ENCODE assay signal across 11 cellular contexts in the genomic region with DNA sequence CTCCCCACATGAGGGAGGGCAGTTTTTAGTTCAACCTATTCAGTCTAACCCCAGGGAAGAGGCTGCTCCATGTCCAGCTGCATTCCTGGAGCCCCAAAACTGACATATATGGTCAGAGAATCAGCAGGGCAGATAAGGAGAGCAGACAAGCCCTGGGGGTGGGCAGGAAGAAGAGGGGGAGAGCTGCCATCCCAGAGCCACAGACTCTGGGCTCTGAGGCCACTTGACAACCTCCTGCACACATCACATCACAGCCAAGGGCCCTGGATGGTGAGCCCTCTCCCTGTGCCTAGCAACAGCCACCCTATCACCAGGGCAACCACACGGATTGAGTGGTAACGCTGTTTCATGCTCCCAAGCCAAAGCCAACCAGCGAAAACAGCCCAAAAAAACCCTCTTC. TPM values are rescaled to one million over a fixed set of nuclear protein-coding genes. Genes with fewer than 3 reads are reported as not detected.
DNase-seq lines count a peak whose midpoint lies in the region; ATAC-seq and TF ChIP-seq lines count a peak whose summit lies in the region.
"Had no signal": no experiment of that assay in that cellular context is flagged by ENCODE, and none has a peak within 500 bp of the region (broad histone marks: within the 10 kb centered on the region; RNA-seq: fewer than 3 reads in every experiment).

No MANE protein-coding gene starts in this region.

- H3K79me1 ChIP-seq in mesenchymal stem cell (replicated peaks; ENCODE audit: low read length, poor library complexity, severe bottlenecking): peaks cover 7% of the 10 kb centered on the region

- H3K4me1 ChIP-seq in body of pancreas: peaks cover 39% of the 10 kb centered on the region
- H3K4me1 ChIP-seq in mesenchymal stem cell (ENCODE audit: control insufficient read depth, insufficient read depth, low read depth, low read length): peaks cover 46% of the 10 kb centered on the region

- H2AFZ ChIP-seq in mesenchymal stem cell (ENCODE audit: low read depth, low read length): no peak overlapping the region

- intact Hi-C loops in body of pancreas (cut with DNase I): no loop called here

- no peak overlapping the region for H2BK12ac ChIP-seq in mesenchymal stem cell (ENCODE audit: low read length in 2 of 2)

- peaks cover 8% of the 10 kb centered on the region for H3K36me3 Mint-ChIP-seq in activated CD8-positive, alpha-beta memory T cell treated with anti-CD3 and anti-CD28 coated beads, Interleukin-2, amount 10 ng/mL, durations not matched to agents 7 days and 5 days

- no peaks in the 10 kb centered on the region for H3K9me3 Mint-ChIP-seq in activated CD8-positive, alpha-beta memory T cell treated with anti-CD3 and anti-CD28 coated beads, Interleukin-2, amount 10 ng/mL, durations not matched to agents 7 days and 5 days (ENCODE audit: low read depth)

- peak overlapping the region; percentile 56 for H3K27ac Mint-ChIP-seq in activated CD8-positive, alpha-beta memory T cell treated with anti-CD3 and anti-CD28 coated beads, Interleukin-2, amount 10 ng/mL, durations not matched to agents 7 days and 5 days

- no peak for TF ChIP-seq POLR2A in body of pancreas (IDR thresholded peaks at IDR 0.05)

- H2BK120ac ChIP-seq in mesenchymal stem cell (ENCODE audit: low read depth, low read length): no peak overlapping the region

- 46 to 65% methylated on average over 3 of the region's 3 CpGs for WGBS in body of pancreas, 2 donors
- WGBS in mesenchymal stem cell: 80% methylated on average over 3 of the region's 3 CpGs

- H3K4ac ChIP-seq in mesenchymal stem cell (ENCODE audit: low read depth in 1 of 2, low read length in 2 of 2): no peak overlapping the region

- H3K4me3 Mint-ChIP-seq in activated CD8-positive, alpha-beta memory T cell treated with anti-CD3 and anti-CD28 coated beads, Interleukin-2, amount 10 ng/mL, durations not matched to agents 7 days and 5 days: no peak overlapping the region

- H3K27me3 ChIP-seq in body of pancreas (no peaks in the 10 kb centered on the region), mesenchymal stem cell (ENCODE audit: control insufficient read depth in 1 of 2, insufficient read depth in 1 of 2, low read length in 2 of 2) (no peaks in the 10 kb centered on the region)

- H3K18ac ChIP-seq in mesenchymal stem cell (ENCODE audit: low read depth in 1 of 2, low read length in 2 of 2): no peak overlapping the region

- H3K4me2 ChIP-seq in mesenchymal stem cell (ENCODE audit: low read length, poor library complexity, severe bottlenecking): peak overlapping the region; percentile 39

- peaks cover 29% of the 10 kb centered on the region for H3K4me1 Mint-ChIP-seq in activated CD8-positive, alpha-beta memory T cell treated with anti-CD3 and anti-CD28 coated beads, Interleukin-2, amount 10 ng/mL, durations not matched to agents 7 days and 5 days

- H3K23ac ChIP-seq in mesenchymal stem cell (ENCODE audit: low read length in 2 of 2): no peak overlapping the region

- peak overlapping the region; percentile 60 for H2BK5ac ChIP-seq in mesenchymal stem cell (ENCODE audit: low read depth, low read length, poor library complexity, severe bottlenecking)

- H4K8ac ChIP-seq in mesenchymal stem cell (ENCODE audit: low read length): no peak overlapping the region

- no peak overlapping the region for H3K14ac ChIP-seq in mesenchymal stem cell (ENCODE audit: low read length in 2 of 2)

- H2AK5ac ChIP-seq in mesenchymal stem cell (ENCODE audit: low read length, severe bottlenecking): peak overlapping the region; percentile 84

- peaks cover 0 to 8% of the 10 kb centered on the region in 2 donors for H3K36me3 ChIP-seq in body of pancreas (replicated peaks in 1 of 2; ENCODE audit: insufficient read depth in 1 of 2, low read depth in 2 of 2)
- peaks cover 29 to 47% of the 10 kb centered on the region in 2 experiments for H3K36me3 ChIP-seq in mesenchymal stem cell (ENCODE audit: control insufficient read depth in 1 of 2, insufficient read depth in 2 of 2, low read depth in 1 of 2, low read length in 2 of 2)

- H4K91ac ChIP-seq in mesenchymal stem cell (ENCODE audit: low read length): peak overlapping the region; percentile 21

- CTCF ChIA-PET in activated CD8-positive, alpha-beta memory T cell treated with anti-CD3 and anti-CD28 coated beads, Interleukin-2, amount 10 ng/mL, durations not matched to agents 7 days and 5 days (lab: Charles Lee): interaction anchor here (0.8 to 1.5 kb wide), 3 partner anchors 10 to 82 kb away, joined by 3 to 5 read pairs (median 4); no protein-coding TSS in a partner anchor

- no peak for ATAC-seq in activated CD8-positive, alpha-beta memory T cell treated with anti-CD3 and anti-CD28 coated beads, Interleukin-2, amount 10 ng/mL, durations not matched to agents 7 days and 5 days
- no peak for ATAC-seq in body of pancreas
- ATAC-seq: GM12878 had no signal

- no peak overlapping the region for H2BK15ac ChIP-seq in mesenchymal stem cell (ENCODE audit: low read depth, poor library complexity, severe bottlenecking)

- no peak overlapping the region for H3K4me3 ChIP-seq in body of pancreas
- H3K4me3 ChIP-seq in mesenchymal stem cell (ENCODE audit: insufficient read depth in 1 of 2, low read depth in 1 of 2, low read length in 2 of 2): peak overlapping the region in 1 of 2 experiments; percentile 24
- H3K4me3 ChIP-seq: GM12878 had no signal

- H3K9me3 ChIP-seq in body of pancreas (no peaks in the 10 kb centered on the region), mesenchymal stem cell (ENCODE audit: control insufficient read depth, low read length) (no peaks in the 10 kb centered on the region)

- no peak for TF ChIP-seq CTCF in body of pancreas (IDR thresholded peaks at IDR 0.05)

- DNase-seq in activated CD8-positive, alpha-beta memory T cell treated with anti-CD3 and anti-CD28 coated beads, Interleukin-2, amount 10 ng/mL, durations not matched to agents 7 days and 5 days: no peak
- no peak for DNase-seq in activated CD8-positive, alpha-beta memory T cell treated with anti-CD3 and anti-CD28 coated beads, Interleukin-2, amount 50 U/mL, for 48 hours
- DNase-seq in body of pancreas (peak in 3 of 4 donors; percentile 24 to 52 (median 50)), mesenchymal stem cell (peak; percentile 30), superior temporal gyrus (ENCODE audit: extremely low spot score) (peak; percentile 67), NCI-H526 treated with DMSO at 0.1 percent for 48 hours (lab: John Stamatoyannopoulos, UW) (no peak), SIG-M5 treated with dmso at 0.1 percent for 504 hours (lab: John Stamatoyannopoulos, UW; ENCODE audit: unreplicated experiment) (no peak), NCI-H69 (lab: John Stamatoyannopoulos, UW) (no peak)
- DNase-seq: foreskin melanocyte, NCI-H446 treated with DMSO at 0.1 percent for 48 hours had no signal

- H3K27ac ChIP-seq in body of pancreas (no peak overlapping the region), mesenchymal stem cell (ENCODE audit: low read length, poor library complexity, severe bottlenecking) (peak overlapping the region; percentile 57)

- peak overlapping the region; percentile 31 for H3K9ac ChIP-seq in mesenchymal stem cell (ENCODE audit: low read length)

- no peaks in the 10 kb centered on the region for H3K27me3 Mint-ChIP-seq in activated CD8-positive, alpha-beta memory T cell treated with anti-CD3 and anti-CD28 coated beads, Interleukin-2, amount 10 ng/mL, durations not matched to agents 7 days and 5 days

RNA-seq across cellular contexts. Expression of gene ARHGAP1, which starts 3.1 kb away (rescaled TPM):
- 10 to 100 TPM; 61.9 to 68.5 TPM for total RNA-seq in activated CD8-positive, alpha-beta memory T cell treated with anti-CD3 and anti-CD28 coated beads, Interleukin-2, amount 10 ng/mL, durations not matched to agents 7 days and 5 days
- 10 to 100 TPM; 27.8 to 43.5 TPM for total RNA-seq in body of pancreas
- 92.7 TPM for polyA plus RNA-seq in mesenchymal stem cell (2013, experiment 1 of 2)
- polyA plus RNA-seq in mesenchymal stem cell (2013, experiment 2 of 2): 87.5 TPM

RNA-seq across cellular contexts. Expression of gene ZNF408, which starts 3.5 kb away (rescaled TPM):
- 10 to 100 TPM; 12.6 to 15.0 TPM for total RNA-seq in activated CD8-positive, alpha-beta memory T cell treated with anti-CD3 and anti-CD28 coated beads, Interleukin-2, amount 10 ng/mL, durations not matched to agents 7 days and 5 days
- total RNA-seq in body of pancreas: 1 to 10 TPM; 6.5 to 7.9 TPM
- 5.9 TPM for polyA plus RNA-seq in mesenchymal stem cell (2013, experiment 1 of 2)
- polyA plus RNA-seq in mesenchymal stem cell (2013, experiment 2 of 2): 5.5 TPM

RNA-seq across cellular contexts. Expression of gene F2, which starts 21.7 kb away (rescaled TPM):
- not detected for total RNA-seq in activated CD8-positive, alpha-beta memory T cell treated with anti-CD3 and anti-CD28 coated beads, Interleukin-2, amount 10 ng/mL, durations not matched to agents 7 days and 5 days
- total RNA-seq in body of pancreas: not detected
- polyA plus RNA-seq in mesenchymal stem cell (2013, experiment 1 of 2): not detected
- polyA plus RNA-seq in mesenchymal stem cell (2013, experiment 2 of 2): not detected
- polyA plus RNA-seq: GM12878 had no signal

Comparison
In these comparisons a context has a peak if more than half of its experiments do, and no peak if none do; other contexts are left out.
1. DNase-seq: peak in body of pancreas (3 of 4), mesenchymal stem cell (single experiment) and superior temporal gyrus (single experiment); none in activated CD8-positive, alpha-beta memory T cell treated with anti-CD3 and anti-CD28 coated beads, Interleukin-2, amount 10 ng/mL, durations not matched to agents 7 days and 5 days (single experiment), activated CD8-positive, alpha-beta memory T cell treated with anti-CD3 and anti-CD28 coated beads, Interleukin-2, amount 50 U/mL, for 48 hours (single experiment), NCI-H526 treated with DMSO at 0.1 percent for 48 hours (single experiment), SIG-M5 treated with dmso at 0.1 percent for 504 hours (single experiment) and NCI-H69 (single experiment).